In the genomic region with DNA sequence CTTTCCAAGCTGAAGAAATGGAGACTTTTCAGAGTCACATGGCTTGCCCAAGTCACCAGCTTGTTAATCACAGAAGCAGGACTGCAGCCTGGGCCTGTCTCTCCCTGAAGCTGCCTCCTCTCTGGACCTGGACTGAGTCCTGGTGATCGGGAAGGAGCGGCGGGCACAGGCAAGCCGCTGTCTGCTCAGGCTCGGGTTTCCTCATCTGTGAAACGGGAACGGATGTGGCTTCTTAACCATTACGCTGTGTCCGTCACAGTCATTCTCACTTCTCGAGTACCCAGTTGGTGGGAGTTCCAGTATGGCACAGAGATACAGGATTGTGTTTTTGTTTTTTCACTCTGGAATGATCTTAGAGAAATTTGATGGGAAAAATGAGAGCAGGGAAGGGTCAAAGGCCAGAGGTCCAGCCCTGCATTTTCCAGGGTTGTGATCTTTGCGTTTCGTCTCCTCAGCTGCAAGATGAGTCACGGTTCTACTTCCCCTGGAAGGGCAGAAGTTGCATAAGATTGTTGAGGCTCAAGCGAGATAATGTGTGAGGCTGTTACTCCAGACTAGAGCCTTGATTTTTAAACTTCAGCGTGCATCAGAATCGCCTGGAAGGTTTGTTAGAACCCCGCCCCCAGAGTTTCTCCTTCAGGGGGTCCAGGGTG, we compare ENCODE assay signal across 11 cellular contexts. TPM values are rescaled to one million over a fixed set of nuclear protein-coding genes. Genes with fewer than 3 reads are reported as not detected.
DNase-seq lines count a peak whose midpoint lies in the region; ATAC-seq, FAIRE-seq and TF ChIP-seq lines count a peak whose summit lies in the region.
"Had no signal": no experiment of that assay in that cellular context is flagged by ENCODE, and none has a peak within 500 bp of the region (broad histone marks: within the 10 kb centered on the region; RNA-seq: fewer than 3 reads in every experiment).

No MANE protein-coding gene starts in this region.

- no peak for TF ChIP-seq CTCF in Peyer's patch (IDR thresholded peaks at IDR 0.05)
- TF ChIP-seq CTCF in esophagus squamous epithelium (IDR thresholded peaks at IDR 0.05) = no peak
- TF ChIP-seq CTCF in pancreas (IDR thresholded peaks at IDR 0.05) = no peak

- H3K9me3 ChIP-seq in Peyer's patch = no peaks in the 10 kb centered on the region
- no peaks in the 10 kb centered on the region for H3K9me3 ChIP-seq in esophagus squamous epithelium
- H3K9me3 ChIP-seq in pancreas = no peaks in the 10 kb centered on the region
- no peaks in the 10 kb centered on the region for H3K9me3 ChIP-seq in HAP-1
- H3K9me3 ChIP-seq: ovary, uterus had no signal

- FAIRE-seq in pancreas (lab: Jason Lieb, UNC) = no peak

- H3K4me1 ChIP-seq in Peyer's patch (no peaks in the 10 kb centered on the region), esophagus squamous epithelium (peaks cover 0 to 11% (median 0%) of the 10 kb centered on the region in 3 donors), pancreas (no peaks in the 10 kb centered on the region), HAP-1 (no peaks in the 10 kb centered on the region)
- H3K4me1 ChIP-seq: uterus had no signal

- H3K27ac ChIP-seq in Peyer's patch (peak overlapping the region in 3 of 4 donors; percentile 20 to 56 (median 52)), esophagus squamous epithelium (peak overlapping the region in 3 of 4 donors; percentile 34 to 73 (median 61)), pancreas (peak overlapping the region in 2 of 4 donors; percentile 44 to 58)
- H3K27ac ChIP-seq: ovary had no signal

- TF ChIP-seq POLR2A in Peyer's patch (IDR thresholded peaks at IDR 0.05) (no peak), esophagus squamous epithelium (IDR thresholded peaks at IDR 0.05) (no peak)

- intact Hi-C loops in esophagus squamous epithelium (cut with DNase I) = no loop called here
- intact Hi-C loops in pancreas (cut with DNase I) = no loop called here

- 59 to 65% methylated on average over 14 to 17 of the region's 17 CpGs for WGBS in esophagus squamous epithelium, 2 donors
- 73 to 80% methylated on average over 17 of the region's 17 CpGs for WGBS in pancreas, 2 donors

- DNase-seq in GDM1 (lab: John Stamatoyannopoulos, UW) = peak; percentile 82
- peak in 2 of 3 donors; percentile 46 to 64 for DNase-seq in Peyer's patch
- DNase-seq in esophagus squamous epithelium (lab: John Stamatoyannopoulos, UW) = no peak
- peak in 2 of 6 donors; percentile 27 to 44 for DNase-seq in pancreas
- no peak for DNase-seq in HAP-1 (ENCODE audit: low spot score in 2 of 2)
- DNase-seq in NCI-H748 (lab: John Stamatoyannopoulos, UW; ENCODE audit: unreplicated experiment) = no peak
- no peak for DNase-seq in epidermal melanocyte (ENCODE audit: insufficient read length, low spot score)
- no peak for DNase-seq in HPDE6-E6E7 (ENCODE audit: extremely low spot score)
- DNase-seq: ovary, uterus had no signal

- no peaks in the 10 kb centered on the region for H3K27me3 ChIP-seq in Peyer's patch
- H3K27me3 ChIP-seq in esophagus squamous epithelium = peaks cover 0 to 47% (median 0%) of the 10 kb centered on the region in 4 donors
- no peaks in the 10 kb centered on the region for H3K27me3 ChIP-seq in pancreas
- H3K27me3 ChIP-seq in HAP-1 (ENCODE audit: low read depth) = no peaks in the 10 kb centered on the region; the same call in 1 of the 2 replicates
- H3K27me3 ChIP-seq: ovary, uterus had no signal

- no peaks in the 10 kb centered on the region for H3K36me3 ChIP-seq in Peyer's patch
- H3K36me3 ChIP-seq in esophagus squamous epithelium = no peaks in the 10 kb centered on the region
- no peaks in the 10 kb centered on the region for H3K36me3 ChIP-seq in pancreas
- no peaks in the 10 kb centered on the region for H3K36me3 ChIP-seq in HAP-1 (replicated peaks)
- H3K36me3 ChIP-seq: ovary, uterus had no signal

- H3K4me3 ChIP-seq in Peyer's patch (no peak overlapping the region), esophagus squamous epithelium (no peak overlapping the region), pancreas (no peak overlapping the region), HAP-1 (no peak overlapping the region)
- H3K4me3 ChIP-seq: ovary, uterus had no signal

- in situ Hi-C loops in HAP-1 (cut with MboI; ENCODE audit: low sequenced_read_pairs) = no loop called here

- peak in 3 of 4 donors; percentile 47 to 75 (median 70) for ATAC-seq in pancreas
- ATAC-seq: SK-N-SH treated with all-trans-retinoic acid at 6 μM for 48 hours had no signal

RNA-seq across cellular contexts. Expression of gene LRTM2, which starts 7.6 kb away (rescaled TPM):
- total RNA-seq in Peyer's patch = not detected
- not detected for total RNA-seq in esophagus squamous epithelium
- not detected for total RNA-seq in pancreas
- polyA plus RNA-seq in pancreas = not detected
- total RNA-seq: ovary, uterus had no signal
- polyA plus RNA-seq: ovary had no signal

Comparison
In these comparisons a context has a peak if more than half of its experiments do, and no peak if none do; other contexts are left out.
1. DNase-seq: peak in GDM1 (single experiment) and Peyer's patch (2 of 3); none in esophagus squamous epithelium (single experiment), HAP-1 (0 of 2), NCI-H748 (single experiment), epidermal melanocyte (single experiment) and HPDE6-E6E7 (single experiment).